In genomic region chr2:137262600-137262999, GRCh38 we compare ENCODE assay signal across 28 cellular contexts.
DNase-seq lines count a peak whose midpoint lies in the region; ATAC-seq, FAIRE-seq and TF ChIP-seq lines count a peak whose summit lies in the region.
"Had no signal": no experiment of that assay in that cellular context is flagged by ENCODE, and none has a peak within 500 bp of the region (broad histone marks: within the 10 kb centered on the region; RNA-seq: fewer than 3 reads in every experiment).

No MANE protein-coding gene starts in this region.

- intact Hi-C loops in heart right ventricle (cut with DNase I), result no loop called here

- H3K79me2 ChIP-seq in keratinocyte (ENCODE audit: control insufficient read depth, insufficient read depth, low read length), result no peaks in the 10 kb centered on the region
- H3K79me2 ChIP-seq: parathyroid adenoma had no signal

- no peak overlapping the region for H3K9ac ChIP-seq in HUES6 (ENCODE audit: low read length)
- H3K9ac ChIP-seq in NT2/D1 (ENCODE audit: insufficient read length, low read depth), result no peak overlapping the region
- H3K9ac ChIP-seq in keratinocyte (ENCODE audit: control insufficient read depth, extremely low read depth, insufficient read depth, low read length), result no peak overlapping the region
- H3K9ac ChIP-seq: parathyroid adenoma had no signal

- no peak overlapping the region for H3K4me2 ChIP-seq in keratinocyte (ENCODE audit: control insufficient read depth, extremely low read depth, insufficient read depth, low read depth, low read length)

- ATAC-seq in heart right ventricle, result no peak
- ATAC-seq: activated naive CD8-positive, alpha-beta T cell treated with anti-CD3 and anti-CD28 coated beads, Interleukin-2, amount 50 U/mL, for 24 hours; activated T-cell treated with anti-CD3 and anti-CD28 coated beads, Interleukin-2, amount 50 U/mL, for 4 hours; gastrocnemius medialis; lower lobe of right lung; mucosa of descending colon; right cardiac atrium had no signal

- H3K9me1 ChIP-seq in keratinocyte (ENCODE audit: control insufficient read depth, extremely low read depth, insufficient read depth, low read length), result no peaks in the 10 kb centered on the region

- H3K27ac ChIP-seq in HUES6 (ENCODE audit: low read depth, low read length) (peak overlapping the region; percentile 75), keratinocyte (ENCODE audit: control insufficient read depth, insufficient read depth, low read length) (no peak overlapping the region), heart right ventricle (no peak overlapping the region)
- H3K27ac ChIP-seq: gastrocnemius medialis, lower lobe of right lung, parathyroid adenoma, spleen, transverse colon, WERI-Rb-1 had no signal

- 22 to 30% methylated on average over 2 of the region's 2 CpGs for WGBS in heart right ventricle, 2 donors

- no peaks in the 10 kb centered on the region for H3K9me3 ChIP-seq in HUES6 (ENCODE audit: control insufficient read depth, insufficient read depth, low read depth, low read length)
- no peaks in the 10 kb centered on the region for H3K9me3 ChIP-seq in NT2/D1 (ENCODE audit: insufficient read depth, low read length)
- H3K9me3 ChIP-seq in keratinocyte (ENCODE audit: control insufficient read depth, low read depth, low read length), result no peaks in the 10 kb centered on the region
- H3K9me3 ChIP-seq in heart right ventricle, result no peaks in the 10 kb centered on the region
- H3K9me3 ChIP-seq: gastrocnemius medialis, lower lobe of right lung, mucosa of descending colon, spleen, transverse colon had no signal

- peak overlapping the region; percentile 25 for H2AFZ ChIP-seq in keratinocyte (ENCODE audit: control insufficient read depth, low read length)
- H2AFZ ChIP-seq: parathyroid adenoma had no signal

- DNase-seq in ELF-1 (ENCODE audit: low read depth, low spot score) (peak; percentile 16), NT2/D1 (ENCODE audit: low read depth, low spot score) (peak; percentile 44), keratinocyte (ENCODE audit: low read depth, low spot score) (no peak), islet precursor cell (no peak), heart right ventricle (no peak), globus pallidus (ENCODE audit: low spot score) (no peak)
- DNase-seq: ACHN; activated CD4-positive, alpha-beta T cell treated with anti-CD3 and anti-CD28 coated beads, Interleukin-2, amount 10 ng/mL, durations not matched to agents 24 days and 14 days; activated naive CD8-positive, alpha-beta T cell treated with anti-CD3 and anti-CD28 coated beads, Interleukin-2, amount 50 U/mL, for 24 hours; activated T-cell treated with anti-CD3 and anti-CD28 coated beads, Interleukin-2, amount 50 U/mL, for 4 hours; DMS79; gastrocnemius medialis; hypothalamus; lower lobe of right lung; mucosa of descending colon; NCI-H1092; NCI-H2029; NCI-H446 treated with DMSO at 0.1 percent for 48 hours; nephron progenitor cell; right cardiac atrium; spleen; SW 1271; T-helper 9 cell; transverse colon; WERI-Rb-1 had no signal

- TF ChIP-seq CTCF in keratinocyte (optimal IDR thresholded peaks at IDR 0.05 in 1 of 3, IDR thresholded peaks at IDR 0.05 in 1 of 3, conservative IDR thresholded peaks at IDR 0.05 in 1 of 3; ENCODE audit: extremely low read depth in 1 of 3, insufficient read depth in 2 of 3, low read length in 3 of 3), result no peak
- no peak for TF ChIP-seq CTCF in heart right ventricle (IDR thresholded peaks at IDR 0.05)

- H3K4me3 ChIP-seq in HUES6 (ENCODE audit: low read depth, low read length) (peak overlapping the region; percentile 29), NT2/D1 (ENCODE audit: insufficient read length, low read depth) (no peak overlapping the region), keratinocyte (ENCODE audit: control insufficient read depth in 2 of 3, extremely low read depth in 1 of 3, insufficient read depth in 2 of 3, low read depth in 1 of 3, low read length in 3 of 3) (no peak overlapping the region), heart right ventricle (no peak overlapping the region)
- H3K4me3 ChIP-seq: gastrocnemius medialis, lower lobe of right lung, mucosa of descending colon, spleen, transverse colon had no signal

- dilution Hi-C loops in keratinocyte (cut with MboI; ENCODE audit: extremely low pct_ligation_motif_present, low sequenced_read_pairs), result no loop called here

- no peak for FAIRE-seq in keratinocyte (lab: Jason Lieb, UNC)
- FAIRE-seq: RCC 7860 had no signal

- no peaks in the 10 kb centered on the region for H3K36me3 ChIP-seq in HUES6 (ENCODE audit: control insufficient read depth, insufficient read depth, low read length)
- H3K36me3 ChIP-seq in NT2/D1 (ENCODE audit: insufficient read depth, insufficient read length, low read length), result no peaks in the 10 kb centered on the region
- H3K36me3 ChIP-seq in keratinocyte (ENCODE audit: control insufficient read depth in 2 of 2, extremely low read depth in 1 of 2, insufficient read depth in 2 of 2, low read length in 2 of 2), result no peaks in the 10 kb centered on the region
- no peaks in the 10 kb centered on the region for H3K36me3 ChIP-seq in heart right ventricle
- H3K36me3 ChIP-seq: gastrocnemius medialis, lower lobe of right lung, spleen, transverse colon, WERI-Rb-1 had no signal

- H3K27me3 ChIP-seq in HUES6 (ENCODE audit: control insufficient read depth, insufficient read depth, low read length) (no peaks in the 10 kb centered on the region), NT2/D1 (ENCODE audit: insufficient read depth, insufficient read length) (no peaks in the 10 kb centered on the region), keratinocyte (ENCODE audit: control insufficient read depth, extremely low read depth, insufficient read depth, low read length) (no peaks in the 10 kb centered on the region), heart right ventricle (no peaks in the 10 kb centered on the region)
- H3K27me3 ChIP-seq: gastrocnemius medialis, spleen, transverse colon had no signal

- peaks cover 30% of the 10 kb centered on the region for H3K4me1 ChIP-seq in HUES6 (ENCODE audit: control insufficient read depth, insufficient read depth, low read length)
- no peaks in the 10 kb centered on the region for H3K4me1 ChIP-seq in NT2/D1 (ENCODE audit: insufficient read depth, insufficient read length)
- H3K4me1 ChIP-seq in keratinocyte (ENCODE audit: control insufficient read depth, extremely low read depth, insufficient read depth, low read length), result no peaks in the 10 kb centered on the region
- H3K4me1 ChIP-seq in heart right ventricle, result no peaks in the 10 kb centered on the region
- H3K4me1 ChIP-seq: gastrocnemius medialis, lower lobe of right lung, parathyroid adenoma, spleen, transverse colon had no signal

- H4K20me1 ChIP-seq in keratinocyte (ENCODE audit: control insufficient read depth, extremely low read depth, insufficient read depth, low read length), result no peaks in the 10 kb centered on the region

Comparison
In these comparisons a context has a peak if more than half of its experiments do, and no peak if none do; other contexts are left out.
1. DNase-seq: peak in ELF-1 (single experiment) and NT2/D1 (single experiment); none in keratinocyte (single experiment), islet precursor cell (single experiment), heart right ventricle (0 of 2) and globus pallidus (single experiment).